ENCODE assay signal across 8 cellular contexts in genomic region chr18:77059294-77059916, GRCh38.
A peak's percentile ranks its signal among the peaks of the same experiment; 100 is the strongest.
DNase-seq lines count a peak whose midpoint lies in the region; ATAC-seq and TF ChIP-seq lines count a peak whose summit lies in the region.

No MANE protein-coding gene starts in this region.

- H3K9me3 Mint-ChIP-seq in activated T-helper 1 cell treated with anti-CD3 and anti-CD28 coated beads, Interleukin-12 subunit alpha, Interleukin-12 subunit beta, Interleukin-2, Interleukin-4 antibody, amounts not matched to agents 30 ng/mL and 10 ng/mL and 1 ng/mL, durations not matched to agents 14 hours and 24 hours and 36 hours: no peaks in the 10 kb centered on the region

- H3K36me3 Mint-ChIP-seq in activated T-helper 1 cell treated with anti-CD3 and anti-CD28 coated beads, Interleukin-12 subunit alpha, Interleukin-12 subunit beta, Interleukin-2, Interleukin-4 antibody, amounts not matched to agents 30 ng/mL and 10 ng/mL and 1 ng/mL, durations not matched to agents 14 hours and 24 hours and 36 hours (ENCODE audit: low read depth): peaks cover 35% of the 10 kb centered on the region

- 83% methylated on average over 2 of the region's 2 CpGs for WGBS in hepatocyte (ENCODE audit: low lambda C conversion rate, missing lambda C conversion rate)

- H3K27ac Mint-ChIP-seq in activated T-helper 1 cell treated with anti-CD3 and anti-CD28 coated beads, Interleukin-12 subunit alpha, Interleukin-12 subunit beta, Interleukin-2, Interleukin-4 antibody, amounts not matched to agents 30 ng/mL and 10 ng/mL and 1 ng/mL, durations not matched to agents 14 hours and 24 hours and 36 hours: peak overlapping the region; percentile 57

- H3K9me3 ChIP-seq in hepatocyte (ENCODE audit: low read depth) (no peaks in the 10 kb centered on the region), tibial artery (no peaks in the 10 kb centered on the region)

- H3K36me3 ChIP-seq in hepatocyte (replicated peaks; ENCODE audit: insufficient read depth, low read depth) (no peaks in the 10 kb centered on the region), tibial artery (peaks cover 0 to 16% (median 0%) of the 10 kb centered on the region in 3 donors)

- intact Hi-C loops in activated T-helper 1 cell treated with anti-CD3 and anti-CD28 coated beads, Interleukin-12 subunit alpha, Interleukin-12 subunit beta, Interleukin-2, Interleukin-4 antibody, amounts not matched to agents 30 ng/mL and 10 ng/mL and 1 ng/mL, durations not matched to agents 14 hours and 24 hours and 36 hours (cut with micrococcal nuclease): no loop called here
- intact Hi-C loops in tibial artery (cut with DNase I; ENCODE audit: low total_unique reads): no loop called here

- DNase-seq in AG10803 (ENCODE audit: low read depth) (peak; percentile 64), GM03348 (ENCODE audit: low spot score) (peak; percentile 62), NCI-H2196 treated with DMSO at 0.1 percent for 48 hours (lab: John Stamatoyannopoulos, UW; ENCODE audit: unreplicated experiment) (peak; percentile 20), hepatocyte (ENCODE audit: low spot score) (peak; percentile 72), tibial artery (peak in 1 of 2 donors; percentile 61), mesenteric fat pad (ENCODE audit: low spot score) (no peak)
- DNase-seq in activated T-helper 1 cell treated with anti-CD3 and anti-CD28 coated beads, Interleukin-12 subunit alpha, Interleukin-12 subunit beta, Interleukin-2, Interleukin-4 antibody, amounts not matched to agents 30 ng/mL and 10 ng/mL and 1 ng/mL, durations not matched to agents 14 hours and 24 hours and 36 hours (ENCODE audit: low spot score): no peak

- no peak for ATAC-seq in HG03342 (IDR thresholded peaks at IDR 0.05; ENCODE audit: unreplicated experiment)

- H3K4me3 Mint-ChIP-seq in activated T-helper 1 cell treated with anti-CD3 and anti-CD28 coated beads, Interleukin-12 subunit alpha, Interleukin-12 subunit beta, Interleukin-2, Interleukin-4 antibody, amounts not matched to agents 30 ng/mL and 10 ng/mL and 1 ng/mL, durations not matched to agents 14 hours and 24 hours and 36 hours: peak overlapping the region; percentile 21

- H3K4me1 ChIP-seq in hepatocyte (ENCODE audit: insufficient read depth) (peaks cover 24% of the 10 kb centered on the region), tibial artery (peaks cover 0 to 52% (median 10%) of the 10 kb centered on the region in 4 donors)

- H3K4me2 ChIP-seq in hepatocyte: no peak overlapping the region

- no peaks in the 10 kb centered on the region for H3K27me3 Mint-ChIP-seq in activated T-helper 1 cell treated with anti-CD3 and anti-CD28 coated beads, Interleukin-12 subunit alpha, Interleukin-12 subunit beta, Interleukin-2, Interleukin-4 antibody, amounts not matched to agents 30 ng/mL and 10 ng/mL and 1 ng/mL, durations not matched to agents 14 hours and 24 hours and 36 hours (ENCODE audit: insufficient read depth)

- H3K4me3 ChIP-seq in AG10803 (ENCODE audit: low read length): no peak overlapping the region
- H3K4me3 ChIP-seq in hepatocyte: no peak overlapping the region
- no peak overlapping the region for H3K4me3 ChIP-seq in tibial artery

- H4K20me1 ChIP-seq in hepatocyte (ENCODE audit: insufficient read depth, poor library complexity, severe bottlenecking): no peaks in the 10 kb centered on the region

- H3K27me3 ChIP-seq in hepatocyte (no peaks in the 10 kb centered on the region), tibial artery (no peaks in the 10 kb centered on the region)

- H3K4me1 Mint-ChIP-seq in activated T-helper 1 cell treated with anti-CD3 and anti-CD28 coated beads, Interleukin-12 subunit alpha, Interleukin-12 subunit beta, Interleukin-2, Interleukin-4 antibody, amounts not matched to agents 30 ng/mL and 10 ng/mL and 1 ng/mL, durations not matched to agents 14 hours and 24 hours and 36 hours (ENCODE audit: low read depth): peaks cover 85% of the 10 kb centered on the region

- H3K79me2 ChIP-seq in hepatocyte: no peaks in the 10 kb centered on the region

- H3K27ac ChIP-seq in hepatocyte (peak overlapping the region; percentile 83), tibial artery (peak overlapping the region; percentile 68 to 69)

- no peak overlapping the region for H2AFZ ChIP-seq in hepatocyte

- peak; percentile 57 for TF ChIP-seq CTCF in AG10803 (conservative IDR thresholded peaks at IDR 0.05; ENCODE audit: low read length)
- peak; percentile 57 for TF ChIP-seq CTCF in hepatocyte (IDR thresholded peaks at IDR 0.05; ENCODE audit: poor library complexity)
- TF ChIP-seq CTCF in tibial artery (IDR thresholded peaks at IDR 0.05): peak; percentile 37 to 45

- H3K9me2 ChIP-seq in hepatocyte (replicated peaks; ENCODE audit: insufficient read depth): no peaks in the 10 kb centered on the region

Comparison
In these comparisons a context has a peak if more than half of its experiments do, and no peak if none do; other contexts are left out.
1. DNase-seq: peak in AG10803 (single experiment), GM03348 (single experiment), NCI-H2196 treated with DMSO at 0.1 percent for 48 hours (single experiment) and hepatocyte (single experiment); none in activated T-helper 1 cell treated with anti-CD3 and anti-CD28 coated beads, Interleukin-12 subunit alpha, Interleukin-12 subunit beta, Interleukin-2, Interleukin-4 antibody, amounts not matched to agents 30 ng/mL and 10 ng/mL and 1 ng/mL, durations not matched to agents 14 hours and 24 hours and 36 hours (single experiment) and mesenteric fat pad (single experiment).
2. Peak in every context shown above with its lines, with median percentiles within 50 percentile points of each other: CTCF ChIP-seq.